ENCODE assay signal across 12 cellular contexts in the genomic region with DNA sequence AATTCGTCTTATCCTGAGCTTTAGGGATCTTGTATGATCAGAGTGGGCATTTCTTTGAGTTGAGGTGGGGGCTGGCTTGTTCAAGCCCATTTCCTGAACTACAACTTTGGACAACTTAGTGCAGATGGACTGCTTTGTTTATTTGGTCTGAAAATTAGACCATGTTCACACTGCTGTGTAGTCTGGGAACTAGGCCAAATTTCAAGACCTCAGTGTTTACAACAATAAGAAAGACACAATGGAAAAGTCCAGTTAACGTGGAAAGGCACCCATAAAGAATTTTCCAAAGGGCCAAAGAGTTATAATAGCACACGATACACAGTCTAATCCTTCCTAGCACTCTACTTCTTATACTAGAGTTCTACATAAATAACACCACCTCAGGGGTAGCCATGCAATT.
A peak's percentile ranks its signal among the peaks of the same experiment; 100 is the strongest.
DNase-seq lines count a peak whose midpoint lies in the region; ATAC-seq and TF ChIP-seq lines count a peak whose summit lies in the region.
"Had no signal": no experiment of that assay in that cellular context is flagged by ENCODE, and none has a peak within 500 bp of the region (broad histone marks: within the 10 kb centered on the region; RNA-seq: fewer than 3 reads in every experiment).

No MANE protein-coding gene starts in this region.

- H3K9me3 ChIP-seq in esophagus squamous epithelium: no peaks in the 10 kb centered on the region
- H3K9me3 ChIP-seq: stomach had no signal

- intact Hi-C loops in esophagus squamous epithelium (cut with DNase I) (no loop called here), posterior cingulate gyrus (cut with DNase I) (no loop called here)

- DNase-seq in HCEC 1CT (peak; percentile 18), NCI-H345 treated with DMSO at 0.1 percent for 48 hours (lab: John Stamatoyannopoulos, UW; ENCODE audit: unreplicated experiment) (peak; percentile 57), esophagus squamous epithelium (lab: John Stamatoyannopoulos, UW) (no peak), putamen (ENCODE audit: low spot score) (peak; percentile 24), posterior cingulate gyrus (no peak)
- DNase-seq in stimulated activated CD4-positive, alpha-beta T cell treated with anti-CD3 and anti-CD28 coated beads, Interleukin-15, amount 100 ng/mL, for 24 hours: no peak
- DNase-seq: activated CD8-positive, alpha-beta T cell treated with anti-CD3 and anti-CD28 coated beads, Interleukin-2, amount 10 ng/mL, durations not matched to agents 7 days and 5 days; aorta; glutamatergic neuron; naive B cell; stomach had no signal

- ATAC-seq in GM21786 (IDR thresholded peaks at IDR 0.05; ENCODE audit: unreplicated experiment): no peak
- ATAC-seq: activated CD8-positive, alpha-beta T cell treated with anti-CD3 and anti-CD28 coated beads, Interleukin-2, amount 10 ng/mL, durations not matched to agents 7 days and 5 days had no signal

- peaks cover 0 to 33% (median 0%) of the 10 kb centered on the region in 3 donors for H3K4me1 ChIP-seq in esophagus squamous epithelium

- no peaks in the 10 kb centered on the region for H3K27me3 ChIP-seq in esophagus squamous epithelium
- H3K27me3 ChIP-seq: stomach had no signal

- WGBS in esophagus squamous epithelium, 2 donors: 28 to 51% methylated on average over 3 of the region's 3 CpGs

- H3K27ac ChIP-seq in esophagus squamous epithelium: peak overlapping the region in 3 of 4 donors; percentile 42 to 57 (median 43)

- H3K36me3 ChIP-seq in esophagus squamous epithelium: no peaks in the 10 kb centered on the region
- H3K36me3 ChIP-seq: stomach had no signal

- H3K4me3 ChIP-seq in esophagus squamous epithelium: no peak overlapping the region
- H3K4me3 ChIP-seq: stomach had no signal

- TF ChIP-seq POLR2A in esophagus squamous epithelium (IDR thresholded peaks at IDR 0.05): no peak

- TF ChIP-seq CTCF in esophagus squamous epithelium (IDR thresholded peaks at IDR 0.05): no peak

Comparison
In these comparisons a context has a peak if more than half of its experiments do, and no peak if none do; other contexts are left out.
1. DNase-seq: peak in HCEC 1CT (single experiment), NCI-H345 treated with DMSO at 0.1 percent for 48 hours (single experiment) and putamen (single experiment); none in esophagus squamous epithelium (single experiment), stimulated activated CD4-positive, alpha-beta T cell treated with anti-CD3 and anti-CD28 coated beads, Interleukin-15, amount 100 ng/mL, for 24 hours (single experiment) and posterior cingulate gyrus (0 of 10).